ENCODE assay signal across 2 cellular contexts in the genomic region with DNA sequence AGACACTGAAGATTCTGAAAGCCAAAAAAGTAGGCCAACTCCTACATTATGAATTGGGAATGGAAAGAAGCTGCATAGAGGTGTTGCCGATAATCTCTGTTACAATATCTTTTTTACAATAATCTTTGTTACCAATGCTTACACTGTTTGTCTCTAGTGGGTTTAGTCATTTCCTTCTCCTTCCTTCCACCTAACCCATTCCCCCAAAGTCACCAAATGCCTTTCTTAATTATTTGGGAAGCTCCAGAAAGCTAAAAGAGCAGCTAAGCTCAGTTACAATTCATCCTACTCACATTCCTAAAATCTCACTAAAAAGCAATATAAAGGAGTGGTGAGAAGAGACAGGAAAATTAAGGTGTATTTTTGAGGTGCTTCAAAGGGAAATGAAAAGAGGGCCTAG.
TF ChIP-seq lines count a peak whose summit lies in the region.

No MANE protein-coding gene starts in this region.

TF ChIP-seq in IMR-90, 13 proteins besides CTCF, POLR2A, EP300 and RAD21:
- TF ChIP-seq MAZ (IDR thresholded peaks at IDR 0.05; ENCODE audit: borderline replicate concordance, low read depth, low read length) (no peak), RFX5 (IDR thresholded peaks at IDR 0.05; ENCODE audit: low read depth, low read length) (no peak), CHD1 (IDR thresholded peaks at IDR 0.05; ENCODE audit: low read depth, low read length) (no peak), NFE2L2 (IDR thresholded peaks at IDR 0.05; ENCODE audit: low read depth, low read length) (no peak), CEBPB (IDR thresholded peaks at IDR 0.05; ENCODE audit: low read depth, low read length) (no peak), RCOR1 (IDR thresholded peaks at IDR 0.05; ENCODE audit: insufficient replicate concordance, low read length) (no peak), MXI1 (IDR thresholded peaks at IDR 0.05; ENCODE audit: borderline replicate concordance, low read depth, low read length) (no peak), SMC3 (IDR thresholded peaks at IDR 0.05; ENCODE audit: low read depth, low read length) (no peak), ELK1 (IDR thresholded peaks at IDR 0.05; ENCODE audit: borderline replicate concordance, low read depth, low read length) (no peak), USF2 (IDR thresholded peaks at IDR 0.05; ENCODE audit: low read depth, low read length) (no peak), FOS (IDR thresholded peaks at IDR 0.05; ENCODE audit: low read depth, low read length) (no peak), BHLHE40 (IDR thresholded peaks at IDR 0.05; ENCODE audit: low read depth, low read length) (no peak), MAFK (IDR thresholded peaks at IDR 0.05; ENCODE audit: low read depth, low read length) (no peak)

TF ChIP-seq in H1, 55 proteins besides CTCF, POLR2A, EP300 and RAD21:
- TF ChIP-seq, protein P1, sequence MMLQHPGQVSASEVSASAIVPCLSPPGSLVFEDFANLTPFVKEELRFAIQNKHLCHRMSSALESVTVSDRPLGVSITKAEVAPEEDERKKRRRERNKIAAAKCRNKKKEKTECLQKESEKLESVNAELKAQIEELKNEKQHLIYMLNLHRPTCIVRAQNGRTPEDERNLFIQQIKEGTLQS (IDR thresholded peaks at IDR 0.05; ENCODE audit: insufficient read depth, low read depth, low read length): no peak
- TF ChIP-seq KDM4A (IDR thresholded peaks at IDR 0.05; ENCODE audit: low read depth, low read length, severe bottlenecking) (no peak), CREB1 (IDR thresholded peaks at IDR 0.05) (no peak), TCF12 (IDR thresholded peaks at IDR 0.05; ENCODE audit: low read depth, low read length) (no peak), MAFK (IDR thresholded peaks at IDR 0.05; ENCODE audit: low read depth, low read length) (no peak), ZNF274 (IDR thresholded peaks at IDR 0.05; ENCODE audit: borderline replicate concordance, extremely low read depth, low read length) (no peak), HDAC6 (IDR thresholded peaks at IDR 0.05; ENCODE audit: low read depth, low read length) (no peak), YY1 (IDR thresholded peaks at IDR 0.05; ENCODE audit: low read depth, low read length) (no peak), EGR1 (IDR thresholded peaks at IDR 0.05; ENCODE audit: borderline replicate concordance, low read depth, low read length) (no peak), POU5F1 (IDR thresholded peaks at IDR 0.05; ENCODE audit: low read depth, low read length) (no peak), CHD2 (IDR thresholded peaks at IDR 0.05; ENCODE audit: low read length) (no peak), RXRA (IDR thresholded peaks at IDR 0.05; ENCODE audit: insufficient read depth, low read depth, low read length) (no peak), SAP30 (IDR thresholded peaks at IDR 0.05; ENCODE audit: insufficient read depth, insufficient replicate concordance, low read length) (no peak), CTBP2 (IDR thresholded peaks at IDR 0.05; ENCODE audit: borderline replicate concordance, insufficient read depth, insufficient read length, low read length) (no peak)
- TF ChIP-seq, protein P2, sequence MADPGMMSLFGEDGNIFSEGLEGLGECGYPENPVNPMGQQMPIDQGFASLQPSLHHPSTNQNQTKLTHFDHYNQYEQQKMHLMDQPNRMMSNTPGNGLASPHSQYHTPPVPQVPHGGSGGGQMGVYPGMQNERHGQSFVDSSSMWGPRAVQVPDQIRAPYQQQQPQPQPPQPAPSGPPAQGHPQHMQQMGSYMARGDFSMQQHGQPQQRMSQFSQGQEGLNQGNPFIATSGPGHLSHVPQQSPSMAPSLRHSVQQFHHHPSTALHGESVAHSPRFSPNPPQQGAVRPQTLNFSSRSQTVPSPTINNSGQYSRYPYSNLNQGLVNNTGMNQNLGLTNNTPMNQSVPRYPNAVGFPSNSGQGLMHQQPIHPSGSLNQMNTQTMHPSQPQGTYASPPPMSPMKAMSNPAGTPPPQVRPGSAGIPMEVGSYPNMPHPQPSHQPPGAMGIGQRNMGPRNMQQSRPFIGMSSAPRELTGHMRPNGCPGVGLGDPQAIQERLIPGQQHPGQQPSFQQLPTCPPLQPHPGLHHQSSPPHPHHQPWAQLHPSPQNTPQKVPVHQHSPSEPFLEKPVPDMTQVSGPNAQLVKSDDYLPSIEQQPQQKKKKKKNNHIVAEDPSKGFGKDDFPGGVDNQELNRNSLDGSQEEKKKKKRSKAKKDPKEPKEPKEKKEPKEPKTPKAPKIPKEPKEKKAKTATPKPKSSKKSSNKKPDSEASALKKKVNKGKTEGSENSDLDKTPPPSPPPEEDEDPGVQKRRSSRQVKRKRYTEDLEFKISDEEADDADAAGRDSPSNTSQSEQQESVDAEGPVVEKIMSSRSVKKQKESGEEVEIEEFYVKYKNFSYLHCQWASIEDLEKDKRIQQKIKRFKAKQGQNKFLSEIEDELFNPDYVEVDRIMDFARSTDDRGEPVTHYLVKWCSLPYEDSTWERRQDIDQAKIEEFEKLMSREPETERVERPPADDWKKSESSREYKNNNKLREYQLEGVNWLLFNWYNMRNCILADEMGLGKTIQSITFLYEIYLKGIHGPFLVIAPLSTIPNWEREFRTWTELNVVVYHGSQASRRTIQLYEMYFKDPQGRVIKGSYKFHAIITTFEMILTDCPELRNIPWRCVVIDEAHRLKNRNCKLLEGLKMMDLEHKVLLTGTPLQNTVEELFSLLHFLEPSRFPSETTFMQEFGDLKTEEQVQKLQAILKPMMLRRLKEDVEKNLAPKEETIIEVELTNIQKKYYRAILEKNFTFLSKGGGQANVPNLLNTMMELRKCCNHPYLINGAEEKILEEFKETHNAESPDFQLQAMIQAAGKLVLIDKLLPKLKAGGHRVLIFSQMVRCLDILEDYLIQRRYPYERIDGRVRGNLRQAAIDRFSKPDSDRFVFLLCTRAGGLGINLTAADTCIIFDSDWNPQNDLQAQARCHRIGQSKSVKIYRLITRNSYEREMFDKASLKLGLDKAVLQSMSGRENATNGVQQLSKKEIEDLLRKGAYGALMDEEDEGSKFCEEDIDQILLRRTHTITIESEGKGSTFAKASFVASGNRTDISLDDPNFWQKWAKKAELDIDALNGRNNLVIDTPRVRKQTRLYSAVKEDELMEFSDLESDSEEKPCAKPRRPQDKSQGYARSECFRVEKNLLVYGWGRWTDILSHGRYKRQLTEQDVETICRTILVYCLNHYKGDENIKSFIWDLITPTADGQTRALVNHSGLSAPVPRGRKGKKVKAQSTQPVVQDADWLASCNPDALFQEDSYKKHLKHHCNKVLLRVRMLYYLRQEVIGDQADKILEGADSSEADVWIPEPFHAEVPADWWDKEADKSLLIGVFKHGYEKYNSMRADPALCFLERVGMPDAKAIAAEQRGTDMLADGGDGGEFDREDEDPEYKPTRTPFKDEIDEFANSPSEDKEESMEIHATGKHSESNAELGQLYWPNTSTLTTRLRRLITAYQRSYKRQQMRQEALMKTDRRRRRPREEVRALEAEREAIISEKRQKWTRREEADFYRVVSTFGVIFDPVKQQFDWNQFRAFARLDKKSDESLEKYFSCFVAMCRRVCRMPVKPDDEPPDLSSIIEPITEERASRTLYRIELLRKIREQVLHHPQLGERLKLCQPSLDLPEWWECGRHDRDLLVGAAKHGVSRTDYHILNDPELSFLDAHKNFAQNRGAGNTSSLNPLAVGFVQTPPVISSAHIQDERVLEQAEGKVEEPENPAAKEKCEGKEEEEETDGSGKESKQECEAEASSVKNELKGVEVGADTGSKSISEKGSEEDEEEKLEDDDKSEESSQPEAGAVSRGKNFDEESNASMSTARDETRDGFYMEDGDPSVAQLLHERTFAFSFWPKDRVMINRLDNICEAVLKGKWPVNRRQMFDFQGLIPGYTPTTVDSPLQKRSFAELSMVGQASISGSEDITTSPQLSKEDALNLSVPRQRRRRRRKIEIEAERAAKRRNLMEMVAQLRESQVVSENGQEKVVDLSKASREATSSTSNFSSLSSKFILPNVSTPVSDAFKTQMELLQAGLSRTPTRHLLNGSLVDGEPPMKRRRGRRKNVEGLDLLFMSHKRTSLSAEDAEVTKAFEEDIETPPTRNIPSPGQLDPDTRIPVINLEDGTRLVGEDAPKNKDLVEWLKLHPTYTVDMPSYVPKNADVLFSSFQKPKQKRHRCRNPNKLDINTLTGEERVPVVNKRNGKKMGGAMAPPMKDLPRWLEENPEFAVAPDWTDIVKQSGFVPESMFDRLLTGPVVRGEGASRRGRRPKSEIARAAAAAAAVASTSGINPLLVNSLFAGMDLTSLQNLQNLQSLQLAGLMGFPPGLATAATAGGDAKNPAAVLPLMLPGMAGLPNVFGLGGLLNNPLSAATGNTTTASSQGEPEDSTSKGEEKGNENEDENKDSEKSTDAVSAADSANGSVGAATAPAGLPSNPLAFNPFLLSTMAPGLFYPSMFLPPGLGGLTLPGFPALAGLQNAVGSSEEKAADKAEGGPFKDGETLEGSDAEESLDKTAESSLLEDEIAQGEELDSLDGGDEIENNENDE (IDR thresholded peaks at IDR 0.05; ENCODE audit: insufficient replicate concordance, low read length): no peak
TF ChIP-seq in H1: peak in this region for 0.
